ENCODE assay signal across 20 cellular contexts in genomic region chr7:77481615-77482014, GRCh38. TPM values are rescaled to one million over a fixed set of nuclear protein-coding genes. Genes with fewer than 3 reads are reported as not detected.
DNase-seq lines count a peak whose midpoint lies in the region; ATAC-seq and TF ChIP-seq lines count a peak whose summit lies in the region.
"Had no signal": no experiment of that assay in that cellular context is flagged by ENCODE, and none has a peak within 500 bp of the region (broad histone marks: within the 10 kb centered on the region; RNA-seq: fewer than 3 reads in every experiment).

No MANE protein-coding gene starts in this region.

- no peaks in the 10 kb centered on the region for H3K9me3 Mint-ChIP-seq in Caco-2 (ENCODE audit: unreplicated experiment)
- H3K9me3 Mint-ChIP-seq: naive B cell; stimulated activated naive CD8-positive, alpha-beta T cell treated with anti-CD3 and anti-CD28 coated beads, Interleukin-15, Interleukin-2, amounts not matched to agents 100 ng/mL and 50 ng/mL, for 24 hours had no signal

- H3K27ac ChIP-seq in VCaP (peak overlapping the region; percentile 75), prostate gland (peak overlapping the region; percentile 50 to 59)
- H3K27ac ChIP-seq: adrenal gland had no signal

- DNase-seq in Caco-2 (peak; percentile 60 to 77), left colon (peak; percentile 28 to 74), prostate gland (ENCODE audit: low spot score) (no peak), DMS79 treated with DMSO at 0.1 percent for 48 hours (lab: John Stamatoyannopoulos, UW) (no peak)
- no peak for DNase-seq in activated CD4-positive, alpha-beta T cell treated with anti-CD3 and anti-CD28 coated beads, Interleukin-2, amount 50 U/mL, for 4 hours
- no peak for DNase-seq in NK-92 treated with Interleukin-12 subunit alpha and Interleukin-12 subunit beta, amount 100 ng/mL, for 24 hours (lab: John Stamatoyannopoulos, UW)
- DNase-seq: ACHN; activated effector memory CD4-positive, alpha-beta T cell treated with anti-CD3 and anti-CD28 coated beads, Interleukin-2, amount 50 U/mL, for 16 hours; adrenal gland; caudate nucleus; DMS79; head of caudate nucleus; naive B cell; NCI-H1092; NCI-H524; Right ventricle myocardium superior; T-helper 1 cell had no signal

- 67% methylated on average over 2 of the region's 2 CpGs for WGBS in prostate gland

- H3K9me3 ChIP-seq in Caco-2 (no peaks in the 10 kb centered on the region), prostate gland (no peaks in the 10 kb centered on the region)
- H3K9me3 ChIP-seq: adrenal gland had no signal

- ATAC-seq in left colon (peak; percentile 89), GM21576 (IDR thresholded peaks at IDR 0.05; ENCODE audit: unreplicated experiment) (no peak)

- intact Hi-C loops in Caco-2 (cut with micrococcal nuclease; ENCODE audit: unreplicated experiment) (no loop called here), left colon (cut with DNase I, micrococcal nuclease) (no loop called here), prostate gland (cut with DNase I) (no loop called here)

- peaks cover 25% of the 10 kb centered on the region for H3K36me3 Mint-ChIP-seq in Caco-2 (ENCODE audit: insufficient read depth, unreplicated experiment)
- H3K36me3 Mint-ChIP-seq: naive B cell had no signal

- POLR2A ChIA-PET in Caco-2 (lab: Charles Lee) = interaction anchor here (0.7 kb wide), 1 partner anchor 55 kb away, joined by 11 read pairs; no protein-coding TSS in a partner anchor

- peaks cover 27% of the 10 kb centered on the region for H3K4me1 Mint-ChIP-seq in Caco-2 (ENCODE audit: low read depth, unreplicated experiment)

- H3K36me3 ChIP-seq in Caco-2 (ENCODE audit: control insufficient read depth, insufficient read depth, low read length) = no peaks in the 10 kb centered on the region
- no peaks in the 10 kb centered on the region for H3K36me3 ChIP-seq in prostate gland
- H3K36me3 ChIP-seq: adrenal gland had no signal

- H3K4me3 ChIP-seq in Caco-2 (ENCODE audit: low read depth, low read length) (no peak overlapping the region), prostate gland (no peak overlapping the region)
- H3K4me3 ChIP-seq: adrenal gland had no signal

- no TSS peak for BruUV-seq in Caco-2 (replicated peaks; lab: Mats Ljungman, UMichigan)

- CTCF ChIA-PET in Caco-2 (lab: Charles Lee) = interaction anchor here (0.6 kb wide), 1 partner anchor 69 kb away, joined by 3 read pairs; no protein-coding TSS in a partner anchor

- peaks cover 37% of the 10 kb centered on the region for H3K4me1 ChIP-seq in Caco-2
- H3K4me1 ChIP-seq in prostate gland (replicated peaks) = peaks cover 3% of the 10 kb centered on the region
- H3K4me1 ChIP-seq: adrenal gland had no signal

- TF ChIP-seq CTCF in Caco-2 (IDR thresholded peaks at IDR 0.05; ENCODE audit: insufficient read depth in 1 of 2, low read depth in 1 of 2, low read length in 1 of 2, severe bottlenecking in 1 of 2, unreplicated experiment in 1 of 2) = no peak
- TF ChIP-seq CTCF in VCaP (conservative IDR thresholded peaks at IDR 0.05) = no peak
- no peak for TF ChIP-seq CTCF in prostate gland (IDR thresholded peaks at IDR 0.05)

- H3K4me3 Mint-ChIP-seq in Caco-2 (ENCODE audit: unreplicated experiment) = peak overlapping the region; percentile 20
- H3K4me3 Mint-ChIP-seq: naive B cell; stimulated activated naive CD8-positive, alpha-beta T cell treated with anti-CD3 and anti-CD28 coated beads, Interleukin-15, Interleukin-2, amounts not matched to agents 100 ng/mL and 50 ng/mL, for 24 hours had no signal

- H3K27me3 ChIP-seq in Caco-2 (replicated peaks; ENCODE audit: control insufficient read depth, insufficient read depth, low read length) (no peaks in the 10 kb centered on the region), prostate gland (replicated peaks; ENCODE audit: insufficient read depth) (no peaks in the 10 kb centered on the region)
- H3K27me3 ChIP-seq: adrenal gland had no signal

- H3K27ac Mint-ChIP-seq in Caco-2 (ENCODE audit: unreplicated experiment) = peak overlapping the region; percentile 94
- H3K27ac Mint-ChIP-seq: stimulated activated naive CD8-positive, alpha-beta T cell treated with anti-CD3 and anti-CD28 coated beads, Interleukin-15, Interleukin-2, amounts not matched to agents 100 ng/mL and 50 ng/mL, for 24 hours had no signal

- no peaks in the 10 kb centered on the region for H3K27me3 Mint-ChIP-seq in Caco-2 (ENCODE audit: insufficient read depth, unreplicated experiment)
- H3K27me3 Mint-ChIP-seq: stimulated activated naive CD8-positive, alpha-beta T cell treated with anti-CD3 and anti-CD28 coated beads, Interleukin-15, Interleukin-2, amounts not matched to agents 100 ng/mL and 50 ng/mL, for 24 hours had no signal

- no peak for TF ChIP-seq POLR2A in prostate gland (IDR thresholded peaks at IDR 0.05)

RNA-seq across cellular contexts. Expression of gene PTPN12, which starts 55.5 kb away (rescaled TPM):
- total RNA-seq in Caco-2 (2022) (67.1 and 74.8 TPM in 2 replicates), left colon (10 to 100 TPM; 40.6 to 46.6 TPM), prostate gland (10 to 100 TPM; 28.0 to 63.6 TPM)

Comparison
In these comparisons a context has a peak if more than half of its experiments do, and no peak if none do; other contexts are left out.
1. DNase-seq: peak in Caco-2 (2 of 2) and left colon (2 of 2); none in prostate gland (single experiment), activated CD4-positive, alpha-beta T cell treated with anti-CD3 and anti-CD28 coated beads, Interleukin-2, amount 50 U/mL, for 4 hours (0 of 2), DMS79 treated with DMSO at 0.1 percent for 48 hours (single experiment) and NK-92 treated with Interleukin-12 subunit alpha and Interleukin-12 subunit beta, amount 100 ng/mL, for 24 hours (single experiment).